31 cellular contexts compared by ENCODE assay signal in the genomic region with DNA sequence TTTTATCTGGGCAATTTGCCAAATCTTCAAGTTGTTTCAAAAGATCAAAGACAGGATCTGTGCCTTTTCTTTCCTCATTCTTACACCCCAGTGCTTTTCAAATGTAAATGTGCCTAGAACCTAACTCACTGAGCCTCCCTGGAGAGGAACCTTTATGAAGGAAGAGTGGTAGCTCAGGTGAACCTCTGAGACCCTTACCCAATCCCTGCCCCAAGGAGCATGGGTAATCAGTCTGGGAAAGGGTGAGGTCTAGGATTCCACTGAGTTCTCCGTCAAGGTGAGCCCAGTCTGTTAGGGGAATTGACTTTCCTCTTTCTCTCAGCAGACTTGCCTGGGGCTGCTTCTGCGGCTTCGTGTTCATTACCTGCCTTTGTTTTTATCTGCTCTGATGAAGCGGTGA.
"Had no signal": no experiment of that assay in that cellular context is flagged by ENCODE, and none has a peak within 500 bp of the region (broad histone marks: within the 10 kb centered on the region; RNA-seq: fewer than 3 reads in every experiment).

No MANE protein-coding gene starts in this region.

- H3K4me1 Mint-ChIP-seq: activated CD4-positive, alpha-beta T cell treated with anti-CD3 and anti-CD28 coated beads, Interleukin-2, amount 10 ng/mL, durations not matched to agents 24 days and 14 days; activated T-helper 17 cell treated with anti-CD3 and anti-CD28 coated beads, Interleukin-2, amount 50 U/mL, for 72 hours; central memory CD8-positive, alpha-beta T cell; T-helper 17 cell had no signal

- H3K27ac Mint-ChIP-seq: activated CD4-positive, alpha-beta T cell treated with anti-CD3 and anti-CD28 coated beads, Interleukin-2, amount 10 ng/mL, durations not matched to agents 24 days and 14 days; activated CD8-positive, alpha-beta T cell treated with anti-CD3 and anti-CD28 coated beads for 36 hours; activated naive CD4-positive, alpha-beta T cell treated with anti-CD3 and anti-CD28 coated beads, Interleukin-2, amount 50 U/mL, for 24 hours; activated naive CD8-positive, alpha-beta T cell treated with anti-CD3 and anti-CD28 coated beads, Interleukin-2, amount 10 ng/mL, durations not matched to agents 7 days and 5 days; activated T-cell treated with anti-CD3 and anti-CD28 coated beads, Interleukin-2, amount 50 U/mL, for 72 hours; activated T-helper 17 cell treated with anti-CD3 and anti-CD28 coated beads, Interleukin-2, amount 50 U/mL, for 72 hours; T-cell; T-helper 17 cell had no signal

- DNase-seq: activated CD4-positive, alpha-beta T cell treated with anti-CD3 and anti-CD28 coated beads, Interleukin-2, amount 10 ng/mL, durations not matched to agents 24 days and 14 days; activated CD4-positive, alpha-beta T cell treated with anti-CD3 and anti-CD28 coated beads, Interleukin-2, amount 50 U/mL, for 4 hours; activated CD4-positive, CD25-positive, alpha-beta regulatory T cell; activated CD8-positive, alpha-beta T cell treated with anti-CD3 and anti-CD28 coated beads for 36 hours; activated gamma-delta T cell; activated naive CD4-positive, alpha-beta T cell treated with Interleukin-2 at 50 U/mL for 16 hours; activated naive CD8-positive, alpha-beta T cell treated with anti-CD3 and anti-CD28 coated beads, Interleukin-2, amount 10 ng/mL, durations not matched to agents 7 days and 5 days; activated T-cell treated with anti-CD3 and anti-CD28 coated beads, Interleukin-2, amount 50 U/mL, for 1 hour; activated T-cell treated with anti-CD3 and anti-CD28 coated beads, Interleukin-2, amount 50 U/mL, for 72 hours; amygdala; NCI-H1092 treated with DMSO at 0.1 percent for 48 hours; NCI-H1417; NCI-H187 treated with DMSO at 0.1 percent for 48 hours; NCI-H2081; NCI-H226; NCI-H446 treated with DMSO at 0.1 percent for 48 hours; NCI-H524; PC-9; SIG-M5; T-cell; T-helper 17 cell; T-helper 9 cell had no signal

- H3K4me2 ChIP-seq: PC-9 had no signal

- H3K4me3 Mint-ChIP-seq: activated CD4-positive, alpha-beta T cell treated with anti-CD3 and anti-CD28 coated beads, Interleukin-2, amount 10 ng/mL, durations not matched to agents 24 days and 14 days; activated CD8-positive, alpha-beta T cell treated with anti-CD3 and anti-CD28 coated beads for 36 hours; activated naive CD4-positive, alpha-beta T cell treated with anti-CD3 and anti-CD28 coated beads, Interleukin-2, amount 50 U/mL, for 24 hours; activated naive CD8-positive, alpha-beta T cell treated with anti-CD3 and anti-CD28 coated beads, Interleukin-2, amount 10 ng/mL, durations not matched to agents 7 days and 5 days; activated T-cell treated with anti-CD3 and anti-CD28 coated beads, Interleukin-2, amount 50 U/mL, for 72 hours; activated T-helper 17 cell treated with anti-CD3 and anti-CD28 coated beads, Interleukin-2, amount 50 U/mL, for 72 hours; central memory CD8-positive, alpha-beta T cell; T-cell; T-helper 17 cell had no signal

- H3K4me3 ChIP-seq: ascending aorta, cardiac muscle cell, PC-9 had no signal

- H2AFZ ChIP-seq: PC-9 had no signal

- H3K9me3 Mint-ChIP-seq: activated naive CD4-positive, alpha-beta T cell treated with anti-CD3 and anti-CD28 coated beads, Interleukin-2, amount 50 U/mL, for 24 hours; activated T-helper 17 cell treated with anti-CD3 and anti-CD28 coated beads, Interleukin-2, amount 50 U/mL, for 72 hours; central memory CD8-positive, alpha-beta T cell had no signal

- H3K9me3 ChIP-seq: ascending aorta had no signal

- H3K36me3 Mint-ChIP-seq: activated naive CD8-positive, alpha-beta T cell treated with anti-CD3 and anti-CD28 coated beads, Interleukin-2, amount 10 ng/mL, durations not matched to agents 7 days and 5 days; T-cell had no signal

- H3K36me3 ChIP-seq: ascending aorta, cardiac muscle cell had no signal

- H3K27me3 Mint-ChIP-seq: activated CD8-positive, alpha-beta T cell treated with anti-CD3 and anti-CD28 coated beads for 36 hours; activated naive CD4-positive, alpha-beta T cell treated with anti-CD3 and anti-CD28 coated beads, Interleukin-2, amount 50 U/mL, for 24 hours; activated T-helper 17 cell treated with anti-CD3 and anti-CD28 coated beads, Interleukin-2, amount 50 U/mL, for 72 hours; central memory CD8-positive, alpha-beta T cell; T-cell; T-helper 17 cell had no signal

- ATAC-seq: activated CD8-positive, alpha-beta T cell treated with anti-CD3 and anti-CD28 coated beads for 36 hours; activated T-cell treated with anti-CD3 and anti-CD28 coated beads, Interleukin-2, amount 50 U/mL, for 72 hours; activated T-helper 17 cell treated with anti-CD3 and anti-CD28 coated beads, Interleukin-2, amount 50 U/mL, for 72 hours; Right ventricle myocardium inferior; SK-N-SH treated with all-trans-retinoic acid at 6 μM for 48 hours; T-cell; T-helper 17 cell had no signal

- H3K27me3 ChIP-seq: ascending aorta, cardiac muscle cell had no signal

- H3K27ac ChIP-seq: ascending aorta, cardiac muscle cell, PC-9, RWPE1, VCaP had no signal

- H3K4me1 ChIP-seq: ascending aorta had no signal
